ENCODE assay signal across 17 cellular contexts in the genomic region with DNA sequence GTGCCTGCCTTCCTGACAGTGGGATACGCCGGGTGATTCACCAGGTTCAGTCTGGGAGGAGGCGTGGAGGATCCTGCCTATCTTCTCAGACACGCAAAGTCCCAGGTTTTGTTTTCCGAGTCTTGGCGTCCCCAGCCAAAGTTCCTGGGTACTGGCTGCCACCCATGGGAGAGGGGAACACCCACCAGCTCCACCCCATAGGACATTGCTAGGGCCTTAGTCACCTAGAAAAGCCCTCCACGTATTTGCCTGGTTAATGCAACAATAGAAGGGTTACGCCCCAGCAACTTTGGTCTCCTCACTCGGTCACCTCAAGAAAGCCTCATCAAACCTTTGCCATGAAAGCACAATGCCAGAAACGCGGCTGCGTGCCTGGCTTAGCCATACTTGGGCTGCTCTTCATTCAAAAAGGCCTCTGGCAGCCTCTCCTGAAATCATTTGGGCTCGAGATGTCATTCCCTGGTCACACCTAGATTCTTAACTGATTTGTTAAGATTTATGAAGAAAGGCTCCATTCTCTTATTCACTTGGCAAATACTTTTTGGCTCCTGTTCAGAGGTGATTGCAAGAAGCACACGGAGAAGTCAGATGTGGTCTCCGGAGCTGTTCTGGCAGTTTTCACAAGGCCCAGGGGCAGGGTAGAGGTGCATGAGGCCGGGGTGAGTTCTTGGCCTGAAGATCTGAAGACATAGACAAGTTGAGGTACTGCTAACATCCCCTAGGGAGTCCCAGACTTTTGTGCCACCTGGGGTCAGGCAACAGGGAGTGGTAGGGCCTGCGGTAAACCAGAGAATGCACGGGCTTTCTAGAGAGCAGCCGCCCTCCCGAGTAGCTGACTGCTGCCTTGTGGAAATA. TPM values are rescaled to one million over a fixed set of nuclear protein-coding genes. Genes with fewer than 3 reads are reported as not detected.
DNase-seq lines count a peak whose midpoint lies in the region; TF ChIP-seq lines count a peak whose summit lies in the region.
"Had no signal": no experiment of that assay in that cellular context is flagged by ENCODE, and none has a peak within 500 bp of the region (broad histone marks: within the 10 kb centered on the region; RNA-seq: fewer than 3 reads in every experiment).

No MANE protein-coding gene starts in this region.

- H2AFZ ChIP-seq in neuronal stem cell (ENCODE audit: low read length): no peak overlapping the region

- H3K4me3 ChIP-seq in epithelial cell of esophagus (ENCODE audit: low read length) (no peak overlapping the region), neuronal stem cell (ENCODE audit: low read length in 2 of 2) (peak overlapping the region in 1 of 2 donors; percentile 19)
- H3K4me3 ChIP-seq: MG63 had no signal

- H2AK5ac ChIP-seq in neuronal stem cell (ENCODE audit: low read depth, low read length): peak overlapping the region; percentile 64

- H3K4me2 ChIP-seq in neuronal stem cell (ENCODE audit: insufficient read depth, low read length, poor library complexity, severe bottlenecking): no peak overlapping the region

- no peaks in the 10 kb centered on the region for H3K79me1 ChIP-seq in neuronal stem cell (ENCODE audit: low read depth, low read length)

- in situ Hi-C loops in ACHN (cut with HindIII; ENCODE audit: low pct_ligation_motif_present, low pct_unique_long_range_greater_than_20kb, low sequenced_read_pairs): no loop called here

- peaks cover 0 to 70% (median 0%) of the 10 kb centered on the region in 3 experiments for H3K27me3 ChIP-seq in neuronal stem cell (ENCODE audit: control insufficient read depth in 3 of 3, insufficient read depth in 3 of 3, low read depth in 1 of 3, low read length in 3 of 3)
- H3K27me3 ChIP-seq: MG63 had no signal

- no CpG with 5 or more reads among the region's 20 CpGs for WGBS in neuronal stem cell (ENCODE audit: extremely low coverage in 2 of 2, insufficient read length in 2 of 2, insufficient replicate concordance in 1 of 2), 2 donors

- no peak overlapping the region for H3K27ac ChIP-seq in neuronal stem cell (replicated peaks; ENCODE audit: low read length)

- TF ChIP-seq CTCF in epithelial cell of esophagus (IDR thresholded peaks at IDR 0.05; ENCODE audit: insufficient read depth, low read depth, low read length, missing control alignments): no peak

- H3K4ac ChIP-seq in neuronal stem cell (ENCODE audit: low read length): no peak overlapping the region

- no peak overlapping the region for H2BK12ac ChIP-seq in neuronal stem cell (ENCODE audit: low read length)

- no peak overlapping the region for H4K8ac ChIP-seq in neuronal stem cell (ENCODE audit: low read depth, low read length)

- H3K9ac ChIP-seq in neuronal stem cell (ENCODE audit: low read depth, low read length, poor library complexity): no peak overlapping the region

- no peak overlapping the region for H3K23ac ChIP-seq in neuronal stem cell (ENCODE audit: low read depth, low read length, poor library complexity)

- no peaks in the 10 kb centered on the region for H3K36me3 ChIP-seq in neuronal stem cell (replicated peaks in 1 of 2; ENCODE audit: control insufficient read depth in 2 of 2, insufficient read depth in 2 of 2, low read length in 2 of 2)
- H3K36me3 ChIP-seq: MG63 had no signal

- no peak overlapping the region for H3K18ac ChIP-seq in neuronal stem cell (ENCODE audit: low read length)

- no peak overlapping the region for H2BK5ac ChIP-seq in neuronal stem cell (ENCODE audit: low read length)

- peaks cover 0 to 4% of the 10 kb centered on the region in 2 donors for H3K4me1 ChIP-seq in neuronal stem cell (ENCODE audit: control insufficient read depth in 2 of 2, insufficient read depth in 1 of 2, low read depth in 1 of 2, low read length in 2 of 2)

- no peak overlapping the region for H2BK120ac ChIP-seq in neuronal stem cell (ENCODE audit: low read depth, low read length)

- DNase-seq in ACHN: peak; percentile 84
- DNase-seq in LoVo (ENCODE audit: low spot score): peak; percentile 96
- DNase-seq in epithelial cell of esophagus (ENCODE audit: low read depth): peak; percentile 94
- DNase-seq in neuronal stem cell (ENCODE audit: low spot score): no peak
- no peak for DNase-seq in NCI-H1694 treated with DMSO at 0.1 percent for 48 hours (lab: John Stamatoyannopoulos, UW)
- no peak for DNase-seq in retina
- DNase-seq in activated CD4-positive, CD25-positive, alpha-beta regulatory T cell (lab: John Stamatoyannopoulos, UW): no peak
- no peak for DNase-seq in amygdala (lab: John Stamatoyannopoulos, UW)
- DNase-seq: activated CD4-positive, alpha-beta T cell treated with anti-CD3 and anti-CD28 coated beads, Interleukin-2, amount 50 U/mL, for 4 hours; activated T-cell treated with anti-CD3 and anti-CD28 coated beads, Interleukin-2, amount 50 U/mL, for 24 hours; CD4-positive, alpha-beta memory T cell; EL; hippocampal formation; left cardiac atrium; MG63; NCI-H187 treated with DMSO at 0.1 percent for 48 hours; NCI-H526 had no signal

- no peaks in the 10 kb centered on the region for H3K9me3 ChIP-seq in neuronal stem cell (replicated peaks in 1 of 2; ENCODE audit: control insufficient read depth in 2 of 2, insufficient read depth in 1 of 2, low read depth in 1 of 2, low read length in 2 of 2)
- H3K9me3 ChIP-seq: MG63 had no signal

- peak overlapping the region; percentile 40 for H2BK15ac ChIP-seq in neuronal stem cell (ENCODE audit: low read length)

- H3K14ac ChIP-seq in neuronal stem cell (ENCODE audit: low read length): peak overlapping the region; percentile 14

- no peak overlapping the region for H4K91ac ChIP-seq in neuronal stem cell (ENCODE audit: low read depth, low read length, poor library complexity)

RNA-seq across cellular contexts. Expression of gene ZNF133, which starts 35.5 kb away (rescaled TPM):
- polyA plus RNA-seq in neuronal stem cell (2013, experiment 1 of 2): 8.1 TPM
- 7.6 TPM for polyA plus RNA-seq in neuronal stem cell (2013, experiment 2 of 2)

Comparison
In these comparisons a context has a peak if more than half of its experiments do, and no peak if none do; other contexts are left out.
1. DNase-seq: peak in ACHN (single experiment), LoVo (single experiment) and epithelial cell of esophagus (single experiment); none in neuronal stem cell (single experiment), NCI-H1694 treated with DMSO at 0.1 percent for 48 hours (single experiment), retina (single experiment), activated CD4-positive, CD25-positive, alpha-beta regulatory T cell (0 of 4) and amygdala (0 of 56).